8 cellular contexts compared by ENCODE assay signal in the genomic region with DNA sequence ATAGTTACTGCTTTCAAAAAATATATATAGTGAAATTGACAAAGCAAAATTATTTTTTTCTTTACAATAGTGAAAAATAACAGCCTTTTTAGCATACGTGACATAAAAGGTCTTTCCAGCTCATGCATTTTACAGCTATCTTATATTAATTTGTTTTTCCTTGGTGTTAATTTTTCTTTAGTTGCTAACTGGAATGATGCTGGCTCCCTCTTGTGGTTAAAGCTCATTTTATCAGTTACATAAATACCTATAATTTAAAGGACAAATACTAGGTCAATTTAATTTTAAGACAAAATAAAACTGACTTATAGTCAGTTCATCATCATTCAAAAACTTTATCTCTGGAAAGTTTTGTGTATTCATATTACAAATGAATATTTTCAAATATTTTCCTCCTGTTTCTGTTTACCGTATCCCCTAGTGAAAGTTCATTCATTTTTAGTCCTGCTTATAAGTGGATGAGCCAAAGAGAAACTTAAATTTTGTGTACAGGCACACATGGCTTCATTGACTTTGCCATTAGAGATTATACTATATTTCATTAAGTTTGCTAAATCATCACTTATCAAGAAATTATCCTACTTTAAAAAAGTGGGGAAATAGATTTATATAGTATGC. TPM values are rescaled to one million over a fixed set of nuclear protein-coding genes. Genes with fewer than 3 reads are reported as not detected.
DNase-seq lines count a peak whose midpoint lies in the region; ATAC-seq, FAIRE-seq and TF ChIP-seq lines count a peak whose summit lies in the region.

No MANE protein-coding gene starts in this region.

- TF ChIP-seq EP300 in H1 (IDR thresholded peaks at IDR 0.05; ENCODE audit: borderline replicate concordance in 1 of 2, low read depth in 2 of 2, low read length in 2 of 2), result no peak

- no peak for FAIRE-seq in H1 (lab: Jason Lieb, UNC)

- no peaks in the 10 kb centered on the region for H4K20me1 ChIP-seq in H1 (replicated peaks in 1 of 2; ENCODE audit: control insufficient read depth in 1 of 2, insufficient read depth in 2 of 2, low read length in 2 of 2)

- peak; percentile 12 for DNase-seq in activated naive CD4-positive, alpha-beta T cell treated with anti-CD3 and anti-CD28 coated beads for 36 hours
- DNase-seq in activated naive CD4-positive, alpha-beta T cell treated with Interleukin-2 at 50 U/mL for 16 hours, result no peak
- DNase-seq in NCI-H2196 treated with DMSO at 0.1 percent for 48 hours (lab: John Stamatoyannopoulos, UW; ENCODE audit: unreplicated experiment) (peak; percentile 39), H1 (ENCODE audit: low read depth in 1 of 2, low spot score in 2 of 2) (no peak), osteocyte (ENCODE audit: extremely low spot score, unreplicated experiment) (no peak), ureter (ENCODE audit: low spot score) (no peak)

- H3K14ac ChIP-seq in H1 (ENCODE audit: insufficient read length), result no peak overlapping the region

- no peak overlapping the region for H2AFZ ChIP-seq in H1 (ENCODE audit: low read length)

- H2BK5ac ChIP-seq in H1 (ENCODE audit: low read depth, low read length), result no peak overlapping the region

- 76% methylated on average over 2 of the region's 2 CpGs; no CpG with 5 or more reads in 1 of the 2 experiments for WGBS in H1 (ENCODE audit: extremely low coverage in 1 of 2, insufficient coverage in 1 of 2, insufficient read length in 1 of 2, insufficient replicate concordance in 2 of 2, low coverage in 1 of 2, low lambda C conversion rate in 2 of 2, missing lambda C conversion rate in 1 of 2), 2 experiments

- H3K4me3 Mint-ChIP-seq in activated naive CD4-positive, alpha-beta T cell treated with anti-CD3 and anti-CD28 coated beads for 36 hours, result no peak overlapping the region
- H3K4me3 Mint-ChIP-seq in osteocyte (ENCODE audit: unreplicated experiment), result no peak overlapping the region

- intact Hi-C loops in activated naive CD4-positive, alpha-beta T cell treated with anti-CD3 and anti-CD28 coated beads for 36 hours (cut with micrococcal nuclease), result loop anchor here (1.0 to 2.0 kb wide), 4 partner anchors 46 to 387 kb away; a partner anchor contains a TSS

- H3K23me2 ChIP-seq in H1 (ENCODE audit: low read depth, low read length), result no peaks in the 10 kb centered on the region

- H3K9me3 ChIP-seq in H1 (ENCODE audit: insufficient read depth in 2 of 2, low read depth in 1 of 2, low read length in 1 of 2), result no peaks in the 10 kb centered on the region

- peaks cover 5% of the 10 kb centered on the region for H3K36me3 Mint-ChIP-seq in activated naive CD4-positive, alpha-beta T cell treated with anti-CD3 and anti-CD28 coated beads for 36 hours (ENCODE audit: low read depth)
- peaks cover 6% of the 10 kb centered on the region for H3K36me3 Mint-ChIP-seq in osteocyte (ENCODE audit: unreplicated experiment)

- no peak overlapping the region for H2AK5ac ChIP-seq in H1 (ENCODE audit: low read depth, low read length)

- no peak overlapping the region for H2BK12ac ChIP-seq in H1 (ENCODE audit: low read depth, low read length)

- POLR2A ChIA-PET in H1 (lab: Charles Lee; ENCODE audit: partially characterized antibody), result interaction anchor here (0.6 to 1.2 kb wide), 2 partner anchors 9 to 55 kb away, joined by 3 read pairs; a partner anchor contains a TSS

- H3K4me1 ChIP-seq in H1 (replicated peaks in 1 of 4; ENCODE audit: control insufficient read depth in 3 of 4, insufficient read depth in 4 of 4, low read length in 3 of 4), result peaks cover 0 to 4% (median 1%) of the 10 kb centered on the region in 4 experiments; a peak in 2 of 7 replicates

- H3K9me3 Mint-ChIP-seq in activated naive CD4-positive, alpha-beta T cell treated with anti-CD3 and anti-CD28 coated beads for 36 hours, result no peaks in the 10 kb centered on the region
- H3K9me3 Mint-ChIP-seq in osteocyte (ENCODE audit: unreplicated experiment), result no peaks in the 10 kb centered on the region

- no peak overlapping the region for H4K8ac ChIP-seq in H1 (ENCODE audit: extremely low read depth, insufficient read depth, low read length)

- H3K27ac Mint-ChIP-seq in activated naive CD4-positive, alpha-beta T cell treated with anti-CD3 and anti-CD28 coated beads for 36 hours, result no peak overlapping the region
- no peak overlapping the region for H3K27ac Mint-ChIP-seq in osteocyte (ENCODE audit: unreplicated experiment)

- no peaks in the 10 kb centered on the region for H3K79me2 ChIP-seq in H1 (ENCODE audit: control insufficient read depth in 1 of 2, insufficient read depth in 2 of 2, low read length in 2 of 2)

- peaks cover 0 to 5% (median 1%) of the 10 kb centered on the region in 4 experiments; a peak in 3 of 8 replicates for H3K36me3 ChIP-seq in H1 (ENCODE audit: control insufficient read depth in 2 of 4, insufficient read depth in 4 of 4, low read length in 3 of 4)

- H4K5ac ChIP-seq in H1 (ENCODE audit: insufficient read length, low read depth, low read length), result no peak overlapping the region

- H3K79me1 ChIP-seq in H1 (ENCODE audit: low read depth, low read length), result no peaks in the 10 kb centered on the region

- H3K4me1 Mint-ChIP-seq in activated naive CD4-positive, alpha-beta T cell treated with anti-CD3 and anti-CD28 coated beads for 36 hours (ENCODE audit: low read depth), result no peaks in the 10 kb centered on the region
- H3K4me1 Mint-ChIP-seq in osteocyte (ENCODE audit: unreplicated experiment), result no peaks in the 10 kb centered on the region

- H3K27me3 ChIP-seq in H1 (replicated peaks in 1 of 4; ENCODE audit: control insufficient read depth in 3 of 4, extremely low read depth in 1 of 4, insufficient read depth in 3 of 4, low read length in 3 of 4), result no peaks in the 10 kb centered on the region

- peak; percentile 55 to 72 for TF ChIP-seq RAD21 in H1 (IDR thresholded peaks at IDR 0.05 in 1 of 2, conservative IDR thresholded peaks at IDR 0.05 in 1 of 2; ENCODE audit: low read depth in 2 of 2, low read length in 2 of 2)

- no peak overlapping the region for H3K4me2 ChIP-seq in H1 (ENCODE audit: insufficient read depth in 1 of 2, low read depth in 2 of 2, low read length in 2 of 2)

- no peak overlapping the region for H3K4ac ChIP-seq in H1 (replicated peaks; ENCODE audit: insufficient read length, low read depth, low read length)

- H2BK120ac ChIP-seq in H1 (replicated peaks; ENCODE audit: low read depth, low read length), result no peak overlapping the region

- H2BK20ac ChIP-seq in H1 (ENCODE audit: low read length), result no peak overlapping the region

- no peak for TF ChIP-seq POLR2A in H1 (IDR thresholded peaks at IDR 0.05; ENCODE audit: control extremely low read depth in 1 of 2, low read depth in 2 of 2, low read length in 2 of 2)

- H3K27ac ChIP-seq in H1 (ENCODE audit: low read depth, low read length), result no peak overlapping the region

- H3K56ac ChIP-seq in H1 (replicated peaks; ENCODE audit: insufficient read length, low read depth, low read length), result no peak overlapping the region

- H4K91ac ChIP-seq in H1 (replicated peaks; ENCODE audit: insufficient read length, low read length), result no peak overlapping the region

- no peak overlapping the region for H3K23ac ChIP-seq in H1 (ENCODE audit: insufficient read length)

- peak in 2 of 3 experiments; percentile 36 to 37; a peak in 2 of 4 replicates for TF ChIP-seq CTCF in H1 (IDR thresholded peaks at IDR 0.05; ENCODE audit: control extremely low read depth in 1 of 3, insufficient read depth in 1 of 3, low read depth in 1 of 3, low read length in 3 of 3)
- TF ChIP-seq CTCF in osteocyte (IDR thresholded peaks at IDR 0.05), result peak; percentile 70

- ATAC-seq in GM18861 (IDR thresholded peaks at IDR 0.05; ENCODE audit: unreplicated experiment) (no peak), HG02981 (IDR thresholded peaks at IDR 0.05; ENCODE audit: unreplicated experiment) (no peak)

- no peak overlapping the region for H3K4me3 ChIP-seq in H1 (ENCODE audit: extremely low read depth in 1 of 4, insufficient read depth in 2 of 4, low read depth in 3 of 4, low read length in 4 of 4)

- CTCF ChIA-PET in activated naive CD4-positive, alpha-beta T cell treated with anti-CD3 and anti-CD28 coated beads for 36 hours (lab: Charles Lee), result interaction anchor here (0.5 to 4.7 kb wide), 24 partner anchors 9 to 810 kb away, joined by 3 to 32 read pairs (median 4); a partner anchor contains a TSS
- CTCF ChIA-PET in H1 (lab: Charles Lee; ENCODE audit: partially characterized antibody), result interaction anchor here (0.6 to 5.3 kb wide), 31 partner anchors 10 to 452 kb away, joined by 3 to 47 read pairs (median 4); a partner anchor contains a TSS

- H3K18ac ChIP-seq in H1 (ENCODE audit: extremely low read depth, low read length), result no peak overlapping the region

- H3K9ac ChIP-seq in H1 (replicated peaks in 1 of 4; ENCODE audit: extremely low read depth in 1 of 4, low read depth in 3 of 4, low read length in 3 of 4), result no peak overlapping the region

- no peaks in the 10 kb centered on the region for H3K27me3 Mint-ChIP-seq in activated naive CD4-positive, alpha-beta T cell treated with anti-CD3 and anti-CD28 coated beads for 36 hours (ENCODE audit: low read depth)
- H3K27me3 Mint-ChIP-seq in osteocyte (ENCODE audit: unreplicated experiment), result no peaks in the 10 kb centered on the region

- H2BK15ac ChIP-seq in H1 (ENCODE audit: low read length), result no peak overlapping the region

RNA-seq across cellular contexts. Expression of a gene that starts 9.9 kb away (rescaled TPM):
- total RNA-seq in activated naive CD4-positive, alpha-beta T cell treated with anti-CD3 and anti-CD28 coated beads for 36 hours, result 10 to 100 TPM; 23.1 to 27.3 TPM
- 31.6 and 33.0 TPM in 2 replicates for total RNA-seq in H1 (2021; fragmentation: NEBNext Ultra II Directional; extraction: Animal tissue kit (Norgen Biotek cat#: 25700))
- polyA plus RNA-seq in H1 (2011; rRNA removed), result 4.4 and 8.7 TPM in 2 replicates
- 14.1 TPM for polyA plus RNA-seq in H1 (2011; cell fraction: cytosol; rRNA removed)
- polyA plus RNA-seq in H1 (2011; cell fraction: nucleus; rRNA removed), result 13.8 TPM
- 17.6 to 29.1 TPM (median 21.4 TPM) in 4 replicates for polyA plus RNA-seq in H1 (2012, experiment 1 of 2)
- 1.6 TPM for polyA plus RNA-seq in H1 (2012, experiment 2 of 2)
- polyA plus RNA-seq in H1 (2013, experiment 1 of 2), result 22.7 TPM
- polyA plus RNA-seq in H1 (2013, experiment 2 of 2), result 21.8 TPM
- 10.8 and 21.6 TPM in 2 replicates for polyA minus RNA-seq in H1 (2011; rRNA and poly(A)+ RNA removed)
- 10.5 TPM for polyA minus RNA-seq in H1 (2011; cell fraction: cytosol; rRNA and poly(A)+ RNA removed)
- polyA minus RNA-seq in H1 (2011; cell fraction: nucleus; rRNA and poly(A)+ RNA removed), result 33.4 TPM
- total RNA-seq in osteocyte (24.1 and 25.9 TPM in 2 replicates), ureter (44.0 TPM)

RNA-seq across cellular contexts. Expression of a gene that starts 54.5 kb away (rescaled TPM):
- total RNA-seq in activated naive CD4-positive, alpha-beta T cell treated with anti-CD3 and anti-CD28 coated beads for 36 hours, result 10 to 100 TPM; 10.5 to 11.9 TPM
- total RNA-seq in H1 (2021; fragmentation: NEBNext Ultra II Directional; extraction: Animal tissue kit (Norgen Biotek cat#: 25700)), result 10.8 and 12.5 TPM in 2 replicates
- polyA plus RNA-seq in H1 (2011; rRNA removed), result 7.4 and 9.8 TPM in 2 replicates
- polyA plus RNA-seq in H1 (2011; cell fraction: cytosol; rRNA removed), result 9.4 TPM
- polyA plus RNA-seq in H1 (2011; cell fraction: nucleus; rRNA removed), result 9.8 TPM
- polyA plus RNA-seq in H1 (2012, experiment 1 of 2), result 5.8 to 9.4 TPM (median 7.3 TPM) in 4 replicates
- 1.2 TPM for polyA plus RNA-seq in H1 (2012, experiment 2 of 2)
- polyA plus RNA-seq in H1 (2013, experiment 1 of 2), result 9.4 TPM
- polyA plus RNA-seq in H1 (2013, experiment 2 of 2), result 7.6 TPM
- polyA minus RNA-seq in H1 (2011; rRNA and poly(A)+ RNA removed), result 12.6 and 13.6 TPM in 2 replicates
- polyA minus RNA-seq in H1 (2011; cell fraction: cytosol; rRNA and poly(A)+ RNA removed), result 8.2 TPM
- polyA minus RNA-seq in H1 (2011; cell fraction: nucleus; rRNA and poly(A)+ RNA removed), result 32.8 TPM
- total RNA-seq in osteocyte, result 9.4 and 9.5 TPM in 2 replicates
- 14.2 TPM for total RNA-seq in ureter

Comparison
In these comparisons a context has a peak if more than half of its experiments do, and no peak if none do; other contexts are left out.
1. DNase-seq: peak in activated naive CD4-positive, alpha-beta T cell treated with anti-CD3 and anti-CD28 coated beads for 36 hours (single experiment) and NCI-H2196 treated with DMSO at 0.1 percent for 48 hours (single experiment); none in activated naive CD4-positive, alpha-beta T cell treated with Interleukin-2 at 50 U/mL for 16 hours (single experiment), H1 (0 of 2), osteocyte (single experiment) and ureter (single experiment).